Comparison of ENCODE assay signal across 1 cellular context in genomic region chr11:36086366-36086765, GRCh38.
TF ChIP-seq lines count a peak whose summit lies in the region.

No MANE protein-coding gene starts in this region.

TF ChIP-seq in H1, 55 proteins besides CTCF, POLR2A, EP300 and RAD21 (continued from another document):
- TF ChIP-seq CHD7 (IDR thresholded peaks at IDR 0.05; ENCODE audit: insufficient replicate concordance, low read length) (no peak), KDM5A (IDR thresholded peaks at IDR 0.05; ENCODE audit: low read length) (no peak), EZH2 (IDR thresholded peaks at IDR 0.05; ENCODE audit: low read depth, low read length, severe bottlenecking) (no peak), CHD2 (IDR thresholded peaks at IDR 0.05; ENCODE audit: low read length) (no peak), TAF1 (IDR thresholded peaks at IDR 0.05; ENCODE audit: low read depth, low read length) (no peak), RBBP5 (IDR thresholded peaks at IDR 0.05; ENCODE audit: borderline replicate concordance, low read depth, low read length) (no peak), RFX5 (IDR thresholded peaks at IDR 0.05; ENCODE audit: borderline replicate concordance, low read depth, low read length) (no peak), SAP30 (IDR thresholded peaks at IDR 0.05; ENCODE audit: insufficient read depth, insufficient replicate concordance, low read length) (no peak), MAX (IDR thresholded peaks at IDR 0.05) (no peak), CHD1 (IDR thresholded peaks at IDR 0.05; ENCODE audit: low read depth, low read length) (no peak), FOSL1 (IDR thresholded peaks at IDR 0.05; ENCODE audit: insufficient read depth, low read depth, low read length) (no peak), CTBP2 (IDR thresholded peaks at IDR 0.05; ENCODE audit: borderline replicate concordance, insufficient read depth, insufficient read length, low read length) (no peak), BRCA1 (IDR thresholded peaks at IDR 0.05; ENCODE audit: low read depth, low read length) (no peak), BCL11A (IDR thresholded peaks at IDR 0.05; ENCODE audit: low read depth in 2 of 2, low read length in 2 of 2) (no peak), KDM4A (IDR thresholded peaks at IDR 0.05; ENCODE audit: low read depth, low read length, severe bottlenecking) (no peak)
